9 cellular contexts compared by ENCODE assay signal in the genomic region with DNA sequence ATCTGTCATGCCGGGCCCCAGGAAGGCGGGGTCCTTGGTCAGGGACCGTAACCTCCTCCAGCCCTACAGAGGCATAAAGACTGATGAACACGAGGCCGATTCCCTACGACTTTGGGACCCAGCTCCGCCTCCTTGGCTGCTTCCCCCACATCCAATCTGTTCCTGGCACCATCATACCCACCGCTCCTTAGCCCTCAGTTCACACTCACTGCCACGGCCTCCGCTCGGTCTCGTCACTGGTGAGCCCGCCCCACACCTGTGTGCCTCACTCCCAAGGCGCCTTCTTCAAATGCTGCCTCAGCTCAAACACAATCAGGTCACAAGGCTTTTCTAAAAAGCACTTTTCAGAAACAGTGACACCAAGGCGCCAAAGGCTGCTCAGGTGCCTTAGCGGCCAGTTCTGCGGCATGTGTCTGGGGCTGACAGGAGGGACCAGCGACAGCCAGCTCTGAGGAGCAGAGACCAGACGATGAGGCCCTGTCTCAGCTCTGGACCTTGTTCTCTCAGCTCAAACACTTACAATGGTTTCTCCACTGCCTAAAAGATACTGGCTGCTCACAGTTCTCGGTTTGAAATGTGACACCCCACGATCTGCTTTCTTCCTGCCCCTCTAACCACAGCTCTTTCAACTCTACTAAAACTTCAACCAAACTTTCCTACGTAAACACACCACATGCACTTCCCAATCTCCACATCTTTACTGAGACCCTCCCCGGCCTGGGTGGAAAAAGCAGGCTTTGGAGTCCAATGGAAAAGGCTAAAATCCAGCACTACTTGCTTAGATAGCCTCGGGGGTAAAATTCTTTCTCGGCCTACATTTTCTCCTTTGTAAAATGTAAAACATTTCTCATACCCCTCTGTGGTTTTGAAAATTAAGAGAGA. TPM values are rescaled to one million over a fixed set of nuclear protein-coding genes. Genes with fewer than 3 reads are reported as not detected.
DNase-seq lines count a peak whose midpoint lies in the region; ATAC-seq and TF ChIP-seq lines count a peak whose summit lies in the region.
"Had no signal": no experiment of that assay in that cellular context is flagged by ENCODE, and none has a peak within 500 bp of the region (broad histone marks: within the 10 kb centered on the region; RNA-seq: fewer than 3 reads in every experiment).

No MANE protein-coding gene starts in this region.

- no peaks in the 10 kb centered on the region for H3K9me3 ChIP-seq in Loucy (ENCODE audit: insufficient read depth, low read depth, low read length)

- peaks cover 69% of the 10 kb centered on the region; the same call in 1 of the 2 replicates for H3K36me3 ChIP-seq in Loucy (ENCODE audit: insufficient read depth, low read length)

- peak overlapping the region; percentile 72 for H3K4me3 ChIP-seq in Loucy (ENCODE audit: low read length, poor library complexity, severe bottlenecking)

- no peaks in the 10 kb centered on the region for H4K20me1 ChIP-seq in Loucy (ENCODE audit: insufficient read depth, low read length, poor library complexity, severe bottlenecking)

- peaks cover 0 to 4% (median 2%) of the 10 kb centered on the region in 3 donors for H3K27me3 Mint-ChIP-seq in immature natural killer cell (ENCODE audit: low read depth in 3 of 3)

- peaks cover 17% of the 10 kb centered on the region; the same call in 1 of the 2 replicates for H3F3A ChIP-seq in Loucy (ENCODE audit: low read depth)

- no peaks in the 10 kb centered on the region for H3K27me3 ChIP-seq in Loucy (ENCODE audit: insufficient read depth, low read length, poor library complexity, severe bottlenecking)

- H3K79me2 ChIP-seq in Loucy (ENCODE audit: insufficient read depth, low read length) = no peaks in the 10 kb centered on the region

- no peaks in the 10 kb centered on the region for H3K9me2 ChIP-seq in Loucy (replicated peaks; ENCODE audit: low read depth, low read length)

- H2AFZ ChIP-seq in Loucy (ENCODE audit: low read length) = no peak overlapping the region; the same call in 1 of the 2 replicates

- peak overlapping the region; percentile 82 for H3K9ac ChIP-seq in Loucy (ENCODE audit: low read depth, low read length, poor library complexity, severe bottlenecking)

- H3K4me1 ChIP-seq in Loucy (ENCODE audit: insufficient read depth, low read length, poor library complexity, severe bottlenecking) = peaks cover 35% of the 10 kb centered on the region

- H3K4me3 Mint-ChIP-seq in immature natural killer cell = peak overlapping the region; percentile 58 to 80 (median 67)

- DNase-seq in activated T-cell treated with anti-CD3 and anti-CD28 coated beads for 48 hours (ENCODE audit: low read depth) = peak; percentile 29
- DNase-seq in immature natural killer cell = peak; percentile 18 to 60 (median 42)
- peak; percentile 15 to 78 (median 48) for DNase-seq in stimulated activated naive CD4-positive, alpha-beta T cell (lab: John Stamatoyannopoulos, UW)
- no peak for DNase-seq in Right ventricle myocardium inferior (ENCODE audit: missing footprints)
- no peak for DNase-seq in RPMI8226
- DNase-seq in NCI-H748 treated with DMSO at 0.1 percent for 48 hours (lab: John Stamatoyannopoulos, UW) = no peak
- no peak for DNase-seq in G401 (ENCODE audit: low spot score)
- DNase-seq: NCI-H187 treated with DMSO at 0.1 percent for 48 hours had no signal

- intact Hi-C loops in Right ventricle myocardium inferior (cut with DNase I) = no loop called here

- peaks cover 8 to 38% (median 19%) of the 10 kb centered on the region in 3 donors for H3K36me3 Mint-ChIP-seq in immature natural killer cell

- H3K4me1 Mint-ChIP-seq in immature natural killer cell = peaks cover 40% of the 10 kb centered on the region in 2 donors

- in situ Hi-C loops in G401 (cut with HindIII; ENCODE audit: low sequenced_read_pairs) = no loop called here

- TF ChIP-seq CTCF in Loucy (conservative IDR thresholded peaks at IDR 0.05; ENCODE audit: low read length) = no peak

- ATAC-seq in Right ventricle myocardium inferior = no peak

- H3K9me3 Mint-ChIP-seq in immature natural killer cell = no peaks in the 10 kb centered on the region

- H3K4me2 ChIP-seq in Loucy (ENCODE audit: low read depth, low read length, poor library complexity, severe bottlenecking) = peak overlapping the region; percentile 91

- H3K27ac Mint-ChIP-seq in immature natural killer cell = peak overlapping the region; percentile 91 to 99 (median 95)

RNA-seq across cellular contexts. Expression of gene CYB5D2, which starts 33.2 kb away (rescaled TPM):
- polyA plus RNA-seq in immature natural killer cell = 10 to 100 TPM in 2 of 3 donors, 1 to 10 TPM in 1; 9.3 to 11.1 (median 10.9) TPM
- 7.5 TPM for total RNA-seq in Right ventricle myocardium inferior
- 22.2 and 33.4 TPM in 2 replicates for total RNA-seq in G401 (2014; rRNA removed; shearing (Covaris generic))

RNA-seq across cellular contexts. Expression of gene ZZEF1, which starts 33.3 kb away (rescaled TPM):
- polyA plus RNA-seq in immature natural killer cell = 10 to 100 TPM in 1 of 3 donors, 1 to 10 TPM in 2; 2.0 to 12.7 (median 3.9) TPM
- total RNA-seq in Right ventricle myocardium inferior = 30.4 TPM
- total RNA-seq in G401 (2014; rRNA removed; shearing (Covaris generic)) = 7.9 and 12.6 TPM in 2 replicates

Comparison
In these comparisons a context has a peak if more than half of its experiments do, and no peak if none do; other contexts are left out.
1. DNase-seq: peak in activated T-cell treated with anti-CD3 and anti-CD28 coated beads for 48 hours (single experiment), immature natural killer cell (3 of 3) and stimulated activated naive CD4-positive, alpha-beta T cell (6 of 6); none in Right ventricle myocardium inferior (single experiment), RPMI8226 (single experiment), NCI-H748 treated with DMSO at 0.1 percent for 48 hours (single experiment) and G401 (single experiment).